ENCODE assay signal across 13 cellular contexts in genomic region chr10:70499829-70500167, GRCh38. TPM values are rescaled to one million over a fixed set of nuclear protein-coding genes. Genes with fewer than 3 reads are reported as not detected.
DNase-seq lines count a peak whose midpoint lies in the region; ATAC-seq and TF ChIP-seq lines count a peak whose summit lies in the region.
"Had no signal": no experiment of that assay in that cellular context is flagged by ENCODE, and none has a peak within 500 bp of the region (broad histone marks: within the 10 kb centered on the region; RNA-seq: fewer than 3 reads in every experiment).

No MANE protein-coding gene starts in this region.

- 56 to 88% (median 76%) methylated on average over 2 to 4 of the region's 4 CpGs for WGBS in stomach, 5 donors

- intact Hi-C loops in HCT116 (cut with micrococcal nuclease) (no loop called here), stomach (cut with DNase I; ENCODE audit: low total_unique reads) (no loop called here)
- intact Hi-C loops in activated T-helper 2 cell treated with anti-CD3 and anti-CD28 coated beads, Interferon-gamma antibody, Interleukin-2, Interleukin-4, amounts not matched to agents 10 μg/mL and 5 μg/mL and 100 μg/mL, durations not matched to agents 14 hours and 24 hours and 36 hours (cut with micrococcal nuclease) = no loop called here

- no peaks in the 10 kb centered on the region for H3K27me3 ChIP-seq in HCT116 (ENCODE audit: insufficient read depth, low read length)
- H3K27me3 ChIP-seq in stomach = no peaks in the 10 kb centered on the region

- no peaks in the 10 kb centered on the region for H3K9me3 Mint-ChIP-seq in activated T-helper 2 cell treated with anti-CD3 and anti-CD28 coated beads, Interferon-gamma antibody, Interleukin-2, Interleukin-4, amounts not matched to agents 10 μg/mL and 5 μg/mL and 100 μg/mL, durations not matched to agents 14 hours and 24 hours and 36 hours
- H3K9me3 Mint-ChIP-seq: activated CD4-positive, alpha-beta T cell treated with anti-CD3 and anti-CD28 coated beads, Interleukin-2, amount 10 ng/mL, durations not matched to agents 24 days and 14 days; CD4-positive, alpha-beta memory T cell; stimulated activated naive CD8-positive, alpha-beta T cell treated with anti-CD3 and anti-CD28 coated beads, Interleukin-15, amount 100 ng/mL, for 72 hours had no signal

- no peak for DNase-seq in HCT116 (ENCODE audit: low read depth, low spot score)
- DNase-seq in RPMI8226 = peak; percentile 71
- DNase-seq in germinal center (ENCODE audit: low spot score) = peak; percentile 41
- no peak for DNase-seq in stomach
- DNase-seq in activated T-helper 2 cell treated with anti-CD3 and anti-CD28 coated beads, Interferon-gamma antibody, Interleukin-2, Interleukin-4, amounts not matched to agents 10 μg/mL and 5 μg/mL and 100 μg/mL, durations not matched to agents 14 hours and 24 hours and 36 hours (ENCODE audit: low spot score) = no peak
- DNase-seq in GM19238 (ENCODE audit: insufficient read length, low spot score) = no peak
- DNase-seq: activated CD4-positive, alpha-beta T cell treated with anti-CD3 and anti-CD28 coated beads, Interleukin-2, amount 10 ng/mL, durations not matched to agents 24 days and 14 days; CD4-positive, alpha-beta memory T cell; midbrain; stimulated activated CD4-positive, alpha-beta T cell treated with anti-CD3 and anti-CD28 coated beads, Interleukin-4, amount 100 ng/mL, for 24 hours; stimulated activated naive CD8-positive, alpha-beta T cell treated with anti-CD3 and anti-CD28 coated beads, Interleukin-15, amount 100 ng/mL, for 72 hours; T-helper 2 cell had no signal

- H3K4me3 ChIP-seq in HCT116 (replicated peaks in 1 of 2; ENCODE audit: low read depth in 1 of 2, low read length in 2 of 2) (no peak overlapping the region), stomach (no peak overlapping the region)

- peaks cover 15% of the 10 kb centered on the region for H3K4me1 Mint-ChIP-seq in activated T-helper 2 cell treated with anti-CD3 and anti-CD28 coated beads, Interferon-gamma antibody, Interleukin-2, Interleukin-4, amounts not matched to agents 10 μg/mL and 5 μg/mL and 100 μg/mL, durations not matched to agents 14 hours and 24 hours and 36 hours (ENCODE audit: low read depth)

- no peak overlapping the region for H3K4me3 Mint-ChIP-seq in activated T-helper 2 cell treated with anti-CD3 and anti-CD28 coated beads, Interferon-gamma antibody, Interleukin-2, Interleukin-4, amounts not matched to agents 10 μg/mL and 5 μg/mL and 100 μg/mL, durations not matched to agents 14 hours and 24 hours and 36 hours (ENCODE audit: low read depth)
- H3K4me3 Mint-ChIP-seq: activated CD4-positive, alpha-beta T cell treated with anti-CD3 and anti-CD28 coated beads, Interleukin-2, amount 10 ng/mL, durations not matched to agents 24 days and 14 days; CD4-positive, alpha-beta memory T cell; stimulated activated naive CD8-positive, alpha-beta T cell treated with anti-CD3 and anti-CD28 coated beads, Interleukin-15, amount 100 ng/mL, for 72 hours had no signal

- H3K36me3 Mint-ChIP-seq in activated T-helper 2 cell treated with anti-CD3 and anti-CD28 coated beads, Interferon-gamma antibody, Interleukin-2, Interleukin-4, amounts not matched to agents 10 μg/mL and 5 μg/mL and 100 μg/mL, durations not matched to agents 14 hours and 24 hours and 36 hours (ENCODE audit: low read depth) = no peaks in the 10 kb centered on the region
- H3K36me3 Mint-ChIP-seq: CD4-positive, alpha-beta memory T cell had no signal

- no peak for TF ChIP-seq EP300 in stomach (IDR thresholded peaks at IDR 0.05)

- H3K27ac Mint-ChIP-seq in activated T-helper 2 cell treated with anti-CD3 and anti-CD28 coated beads, Interferon-gamma antibody, Interleukin-2, Interleukin-4, amounts not matched to agents 10 μg/mL and 5 μg/mL and 100 μg/mL, durations not matched to agents 14 hours and 24 hours and 36 hours = no peak overlapping the region
- H3K27ac Mint-ChIP-seq: activated CD4-positive, alpha-beta T cell treated with anti-CD3 and anti-CD28 coated beads, Interleukin-2, amount 10 ng/mL, durations not matched to agents 24 days and 14 days had no signal

- no peak for TF ChIP-seq RAD21 in HCT116 (IDR thresholded peaks at IDR 0.05; ENCODE audit: low read depth)

- POLR2A ChIA-PET in HCT116 (lab: Charles Lee) = no interaction called here

- BruUV-seq in HCT116 (replicated peaks; lab: Mats Ljungman, UMichigan) = no TSS peak

- H3K36me3 ChIP-seq in HCT116 (ENCODE audit: control insufficient read depth in 1 of 2, insufficient read depth in 2 of 2, low read length in 2 of 2) (no peaks in the 10 kb centered on the region; a peak in 1 of 4 replicates), stomach (no peaks in the 10 kb centered on the region)

- ATAC-seq in HCT116 (0 out of 2 replicates have a peak, but pooled peaks have one; percentile 12), GM21619 (IDR thresholded peaks at IDR 0.05; ENCODE audit: unreplicated experiment) (no peak)
- ATAC-seq: stimulated activated naive CD8-positive, alpha-beta T cell treated with anti-CD3 and anti-CD28 coated beads, Interleukin-15, amount 100 ng/mL, for 72 hours had no signal

- H4K20me1 ChIP-seq in HCT116 (ENCODE audit: insufficient read depth) = no peaks in the 10 kb centered on the region

- no peaks in the 10 kb centered on the region for H3K9me2 ChIP-seq in HCT116 (ENCODE audit: insufficient read depth)

- H3K9ac ChIP-seq in HCT116 (ENCODE audit: low read length) = no peak overlapping the region

- peaks cover 3% of the 10 kb centered on the region for H3K27me3 Mint-ChIP-seq in activated T-helper 2 cell treated with anti-CD3 and anti-CD28 coated beads, Interferon-gamma antibody, Interleukin-2, Interleukin-4, amounts not matched to agents 10 μg/mL and 5 μg/mL and 100 μg/mL, durations not matched to agents 14 hours and 24 hours and 36 hours (ENCODE audit: low read depth)
- H3K27me3 Mint-ChIP-seq: stimulated activated naive CD8-positive, alpha-beta T cell treated with anti-CD3 and anti-CD28 coated beads, Interleukin-15, amount 100 ng/mL, for 72 hours had no signal

- H3K27ac ChIP-seq in HCT116 (ENCODE audit: low read depth, low read length) = no peak overlapping the region
- H3K27ac ChIP-seq in stomach = peak overlapping the region; percentile 10 to 68 (median 37)

- no peak overlapping the region for H2AFZ ChIP-seq in HCT116 (ENCODE audit: low read depth, low read length, poor library complexity, severe bottlenecking)

- H3K79me2 ChIP-seq in HCT116 (ENCODE audit: insufficient read depth, low read length) = peaks cover 85% of the 10 kb centered on the region

- CTCF ChIA-PET in HCT116 (lab: Charles Lee) = interaction anchor here (1.4 kb wide), 1 partner anchor 278 kb away, joined by 3 read pairs; no protein-coding TSS in a partner anchor

- TF ChIP-seq CTCF in HCT116 (IDR thresholded peaks at IDR 0.05 in 2 of 3, conservative IDR thresholded peaks at IDR 0.05 in 1 of 3; ENCODE audit: borderline replicate concordance in 1 of 3, insufficient read depth in 1 of 3, low read depth in 2 of 3, low read length in 2 of 3) (no peak), stomach (IDR thresholded peaks at IDR 0.05) (no peak)

- TF ChIP-seq POLR2A in HCT116 (IDR thresholded peaks at IDR 0.05; ENCODE audit: borderline replicate concordance, extremely low read depth, insufficient read depth, insufficient read length) (no peak), stomach (IDR thresholded peaks at IDR 0.05) (no peak)

- H3K4me2 ChIP-seq in HCT116 (ENCODE audit: low read length) = no peak overlapping the region

- H3K9me3 ChIP-seq in HCT116 (ENCODE audit: control insufficient read depth in 1 of 2, insufficient read depth in 1 of 2, low read depth in 1 of 2, low read length in 2 of 2) = no peaks in the 10 kb centered on the region
- no peaks in the 10 kb centered on the region for H3K9me3 ChIP-seq in stomach

- no peaks in the 10 kb centered on the region for H3K4me1 ChIP-seq in HCT116 (ENCODE audit: control insufficient read depth in 1 of 2, insufficient read depth in 2 of 2, low read length in 2 of 2)
- peaks cover 5 to 39% (median 19%) of the 10 kb centered on the region in 4 donors for H3K4me1 ChIP-seq in stomach

- RAD21 ChIA-PET in HCT116 (lab: Charles Lee; ENCODE audit: low non-redundant PET in 1 of 2, low total read pairs in 2 of 2, uncharacterized antibody in 2 of 2, unreplicated experiment in 2 of 2) = no interaction called here

TF ChIP-seq in HCT116, 20 proteins besides CTCF, POLR2A, EP300 and RAD21:
- TF ChIP-seq EZH2phosphoT487 (IDR thresholded peaks at IDR 0.05; ENCODE audit: borderline replicate concordance) (no peak), SIN3A (IDR thresholded peaks at IDR 0.05; ENCODE audit: low read depth) (no peak), SP1 (IDR thresholded peaks at IDR 0.05; ENCODE audit: low read depth) (no peak), EGR1 (IDR thresholded peaks at IDR 0.05; ENCODE audit: low read depth) (no peak), POLR2AphosphoS5 (IDR thresholded peaks at IDR 0.05; ENCODE audit: low read depth, low read length) (no peak), ELF1 (IDR thresholded peaks at IDR 0.05; ENCODE audit: borderline replicate concordance, low read depth) (no peak), FOSL1 (IDR thresholded peaks at IDR 0.05; ENCODE audit: low read depth) (no peak)

RNA-seq across cellular contexts. Expression of gene PALD1, which starts 21.2 kb away (rescaled TPM):
- total RNA-seq in HCT116 (2021; ENCODE audit: unreplicated experiment) (33.1 TPM), stomach (10 to 100 TPM in 2 of 5 donors, 1 to 10 TPM in 3; 3.6 to 25.1 (median 8.1) TPM)
- 23.1 and 25.7 TPM in 2 replicates for polyA plus RNA-seq in HCT116 (2012)
- polyA plus RNA-seq in stomach = 1 to 10 TPM; 2.4 to 3.0 (median 2.7) TPM
- total RNA-seq in activated T-helper 2 cell treated with anti-CD3 and anti-CD28 coated beads, Interferon-gamma antibody, Interleukin-2, Interleukin-4, amounts not matched to agents 10 μg/mL and 5 μg/mL and 100 μg/mL, durations not matched to agents 14 hours and 24 hours and 36 hours = 2.1 and 2.3 TPM in 2 replicates
- total RNA-seq: CD4-positive, alpha-beta memory T cell had no signal
- polyA plus RNA-seq: CD4-positive, alpha-beta memory T cell had no signal

RNA-seq across cellular contexts. Expression of gene NODAL, which starts 58.3 kb away (rescaled TPM):
- total RNA-seq in HCT116 (2021; ENCODE audit: unreplicated experiment) (0.30 TPM), stomach (not detected)
- 0.07 TPM in 1 of 2 replicates, not detected in the other for polyA plus RNA-seq in HCT116 (2012)
- polyA plus RNA-seq in stomach = not detected
- total RNA-seq in activated T-helper 2 cell treated with anti-CD3 and anti-CD28 coated beads, Interferon-gamma antibody, Interleukin-2, Interleukin-4, amounts not matched to agents 10 μg/mL and 5 μg/mL and 100 μg/mL, durations not matched to agents 14 hours and 24 hours and 36 hours = not detected in 2 replicates
- total RNA-seq: activated CD4-positive, alpha-beta T cell treated with anti-CD3 and anti-CD28 coated beads, Interleukin-2, amount 10 ng/mL, durations not matched to agents 24 days and 14 days; CD4-positive, alpha-beta memory T cell had no signal

Comparison
In these comparisons a context has a peak if more than half of its experiments do, and no peak if none do; other contexts are left out.
1. DNase-seq: peak in RPMI8226 (single experiment) and germinal center (single experiment); none in HCT116 (single experiment), stomach (single experiment), activated T-helper 2 cell treated with anti-CD3 and anti-CD28 coated beads, Interferon-gamma antibody, Interleukin-2, Interleukin-4, amounts not matched to agents 10 μg/mL and 5 μg/mL and 100 μg/mL, durations not matched to agents 14 hours and 24 hours and 36 hours (single experiment) and GM19238 (single experiment).